13 cellular contexts compared by ENCODE assay signal in genomic region chr17:40327244-40327666, GRCh38. TPM values are rescaled to one million over a fixed set of nuclear protein-coding genes. Genes with fewer than 3 reads are reported as not detected.
DNase-seq lines count a peak whose midpoint lies in the region; ATAC-seq, FAIRE-seq and TF ChIP-seq lines count a peak whose summit lies in the region.
"Had no signal": no experiment of that assay in that cellular context is flagged by ENCODE, and none has a peak within 500 bp of the region (broad histone marks: within the 10 kb centered on the region; RNA-seq: fewer than 3 reads in every experiment).

No MANE protein-coding gene starts in this region.

- intact Hi-C loops in activated CD4-positive, alpha-beta T cell treated with anti-CD3 and anti-CD28 coated beads for 36 hours (cut with DNase I, micrococcal nuclease), result loop anchor here in 1 of 2 experiments (10.0 kb wide), 1 partner anchor 552 kb away; no protein-coding TSS in a partner anchor
- intact Hi-C loops in HepG2 (cut with micrococcal nuclease; ENCODE audit: unreplicated experiment), result no loop called here
- intact Hi-C loops in stomach (cut with DNase I; ENCODE audit: low total_unique reads), result no loop called here

- no peaks in the 10 kb centered on the region for H3K27me3 Mint-ChIP-seq in activated CD4-positive, alpha-beta T cell treated with anti-CD3 and anti-CD28 coated beads for 36 hours
- H3K27me3 Mint-ChIP-seq in activated CD8-positive, alpha-beta T cell treated with anti-CD3 and anti-CD28 coated beads, Interleukin-2, amount 10 ng/mL, durations not matched to agents 7 days and 5 days (ENCODE audit: low read depth), result no peaks in the 10 kb centered on the region

- WGBS in HepG2 (ENCODE audit: low lambda C conversion rate), result 90% methylated on average over 1 of the region's 3 CpGs
- 42 to 88% (median 70%) methylated on average over 1 to 3 of the region's 3 CpGs for WGBS in stomach, 5 donors

- H3K9me3 Mint-ChIP-seq in activated CD4-positive, alpha-beta T cell treated with anti-CD3 and anti-CD28 coated beads for 36 hours (ENCODE audit: low read depth), result no peaks in the 10 kb centered on the region
- no peaks in the 10 kb centered on the region for H3K9me3 Mint-ChIP-seq in activated CD8-positive, alpha-beta T cell treated with anti-CD3 and anti-CD28 coated beads, Interleukin-2, amount 10 ng/mL, durations not matched to agents 7 days and 5 days (ENCODE audit: insufficient read depth)

- no peak overlapping the region for H3K4me3 ChIP-seq in HepG2 (replicated peaks in 1 of 3; ENCODE audit: insufficient read depth in 1 of 3, low read depth in 2 of 3, low read length in 3 of 3)
- peak overlapping the region in 1 of 4 donors; percentile 27 for H3K4me3 ChIP-seq in stomach
- no peak overlapping the region for H3K4me3 ChIP-seq in SJCRH30

- H3K9me3 ChIP-seq in HepG2 (ENCODE audit: low read length), result no peaks in the 10 kb centered on the region
- no peaks in the 10 kb centered on the region for H3K9me3 ChIP-seq in stomach
- H3K9me3 ChIP-seq in SJCRH30 (replicated peaks), result no peaks in the 10 kb centered on the region

- FAIRE-seq in HepG2 (lab: Jason Lieb, UNC), result no peak

- peaks cover 37% of the 10 kb centered on the region for H4K20me1 ChIP-seq in HepG2 (ENCODE audit: insufficient read depth, low read length)

- peaks cover 0 to 5% of the 10 kb centered on the region in 2 experiments; a peak in 1 of 5 replicates for H3K36me3 ChIP-seq in HepG2 (replicated peaks in 1 of 2; ENCODE audit: control insufficient read depth in 1 of 2, insufficient read depth in 2 of 2, low read length in 2 of 2)
- peaks cover 0 to 8% (median 3%) of the 10 kb centered on the region in 4 donors for H3K36me3 ChIP-seq in stomach
- peaks cover 11% of the 10 kb centered on the region for H3K36me3 ChIP-seq in SJCRH30

- H3K4me1 Mint-ChIP-seq in activated CD4-positive, alpha-beta T cell treated with anti-CD3 and anti-CD28 coated beads for 36 hours, result peaks cover 92% of the 10 kb centered on the region
- peaks cover 92% of the 10 kb centered on the region for H3K4me1 Mint-ChIP-seq in activated CD8-positive, alpha-beta T cell treated with anti-CD3 and anti-CD28 coated beads, Interleukin-2, amount 10 ng/mL, durations not matched to agents 7 days and 5 days (ENCODE audit: low read depth)

- TF ChIP-seq CTCF in HepG2 (CRISPR knock-in tag; IDR thresholded peaks at IDR 0.05) (no peak), stomach (IDR thresholded peaks at IDR 0.05) (no peak), GM13977 (IDR thresholded peaks at IDR 0.05; ENCODE audit: extremely low read depth, insufficient read depth, missing control alignments) (no peak)

- no peak overlapping the region for H2AFZ ChIP-seq in HepG2 (ENCODE audit: low read length)

- peak overlapping the region; percentile 52; the same call in 1 of the 2 replicates for H3K4me2 ChIP-seq in HepG2 (ENCODE audit: low read depth, low read length)

- H3K4me3 Mint-ChIP-seq in activated CD4-positive, alpha-beta T cell treated with anti-CD3 and anti-CD28 coated beads for 36 hours, result peak overlapping the region; percentile 64
- H3K4me3 Mint-ChIP-seq in activated CD8-positive, alpha-beta T cell treated with anti-CD3 and anti-CD28 coated beads, Interleukin-2, amount 10 ng/mL, durations not matched to agents 7 days and 5 days, result peak overlapping the region; percentile 71

- no TSS peak for BruUV-seq in HepG2 (replicated peaks; lab: Mats Ljungman, UMichigan)

- TF ChIP-seq RAD21 in HepG2 (CRISPR knock-in tag; IDR thresholded peaks at IDR 0.05), result no peak

- peaks cover 24% of the 10 kb centered on the region for H3K79me2 ChIP-seq in HepG2 (ENCODE audit: insufficient read depth, low read length)

- in situ Hi-C loops in HepG2 (cut with HindIII; ENCODE audit: extremely low pct_ligation_motif_present, low pct_unique_long_range_greater_than_20kb) (no loop called here), G401 (cut with HindIII; ENCODE audit: low sequenced_read_pairs) (no loop called here), GM13977 (cut with MboI; ENCODE audit: low pct_unique_long_range_greater_than_20kb, low sequenced_read_pairs, unreplicated experiment) (no loop called here)

- CTCF ChIA-PET in activated CD4-positive, alpha-beta T cell treated with anti-CD3 and anti-CD28 coated beads for 36 hours (lab: Charles Lee), result interaction anchor here (0.7 to 3.4 kb wide), 9 partner anchors 9 to 149 kb away, joined by 3 to 16 read pairs (median 6); no protein-coding TSS in a partner anchor
- CTCF ChIA-PET in activated CD8-positive, alpha-beta T cell treated with anti-CD3 and anti-CD28 coated beads, Interleukin-2, amount 10 ng/mL, durations not matched to agents 7 days and 5 days (lab: Charles Lee), result interaction anchor here (1.0 to 3.0 kb wide), 8 partner anchors 8 to 233 kb away, joined by 3 to 18 read pairs (median 5); no protein-coding TSS in a partner anchor
- CTCF ChIA-PET in HepG2 (lab: Yijun Ruan, JAX; ENCODE audit: low intra/inter-chr PET ratio, low total read pairs), result no interaction called here

- TF ChIP-seq EP300 in HepG2 (IDR thresholded peaks at IDR 0.05; ENCODE audit: low read depth in 2 of 2, low read length in 2 of 2), result no peak
- no peak for TF ChIP-seq EP300 in HepG2 (CRISPR knock-in tag; IDR thresholded peaks at IDR 0.05; ENCODE audit: borderline replicate concordance)
- TF ChIP-seq EP300 in stomach (IDR thresholded peaks at IDR 0.05), result no peak

- POLR2A ChIA-PET in activated CD4-positive, alpha-beta T cell treated with anti-CD3 and anti-CD28 coated beads for 36 hours (lab: Charles Lee), result interaction anchor here (1.0 kb wide), 2 partner anchors 20 to 153 kb away, joined by 3 read pairs; no protein-coding TSS in a partner anchor
- POLR2A ChIA-PET in activated CD8-positive, alpha-beta T cell treated with anti-CD3 and anti-CD28 coated beads, Interleukin-2, amount 10 ng/mL, durations not matched to agents 7 days and 5 days (lab: Charles Lee), result interaction anchor here (0.7 to 2.5 kb wide), 7 partner anchors 8 to 108 kb away, joined by 3 to 7 read pairs (median 5); partner anchors contain the start of genes CDC6 and WIPF2
- POLR2A ChIA-PET in HepG2 (lab: Yijun Ruan, JAX), result interaction anchor here (1.1 to 5.3 kb wide), 6 partner anchors 8 to 28 kb away, joined by 3 to 48 read pairs (median 4); no protein-coding TSS in a partner anchor

- no peak overlapping the region for H3K9ac ChIP-seq in HepG2 (ENCODE audit: insufficient read depth, low read depth, low read length)

- peaks cover 23% of the 10 kb centered on the region for H3K36me3 Mint-ChIP-seq in activated CD4-positive, alpha-beta T cell treated with anti-CD3 and anti-CD28 coated beads for 36 hours (ENCODE audit: low read depth)
- peaks cover 50% of the 10 kb centered on the region for H3K36me3 Mint-ChIP-seq in activated CD8-positive, alpha-beta T cell treated with anti-CD3 and anti-CD28 coated beads, Interleukin-2, amount 10 ng/mL, durations not matched to agents 7 days and 5 days (ENCODE audit: low read depth)

- no peak for DNase-seq in activated CD4-positive, alpha-beta T cell treated with anti-CD3 and anti-CD28 coated beads for 36 hours
- no peak for DNase-seq in activated CD4-positive, alpha-beta T cell treated with anti-CD3 and anti-CD28 coated beads, Interleukin-2, amount 50 U/mL, for 48 hours
- DNase-seq in activated CD8-positive, alpha-beta T cell treated with anti-CD3 and anti-CD28 coated beads, Interleukin-2, amount 10 ng/mL, durations not matched to agents 7 days and 5 days, result peak; percentile 42
- DNase-seq in HepG2 (ENCODE audit: low spot score) (no peak), stomach (no peak), SJCRH30 (no peak), G401 (ENCODE audit: low spot score) (no peak), GM13977 (ENCODE audit: low spot score) (no peak)
- DNase-seq: NCI-H2107 had no signal

- peaks cover 81% of the 10 kb centered on the region for H3K4me1 ChIP-seq in HepG2 (ENCODE audit: insufficient read depth, low read length)
- H3K4me1 ChIP-seq in stomach, result peaks cover 88 to 100% (median 98%) of the 10 kb centered on the region in 4 donors
- H3K4me1 ChIP-seq in SJCRH30, result peaks cover 49% of the 10 kb centered on the region

- ATAC-seq in activated CD4-positive, alpha-beta T cell treated with anti-CD3 and anti-CD28 coated beads for 36 hours, result no peak
- no peak for ATAC-seq in activated CD8-positive, alpha-beta T cell treated with anti-CD3 and anti-CD28 coated beads, Interleukin-2, amount 10 ng/mL, durations not matched to agents 7 days and 5 days
- no peak; the same call in 2 of the 3 replicates for ATAC-seq in HepG2

- no peaks in the 10 kb centered on the region for H3K27me3 ChIP-seq in HepG2 (ENCODE audit: control insufficient read depth in 1 of 2, insufficient read depth in 2 of 2, low read length in 2 of 2)
- no peaks in the 10 kb centered on the region for H3K27me3 ChIP-seq in stomach
- H3K27me3 ChIP-seq in SJCRH30, result no peaks in the 10 kb centered on the region

- H3K27ac ChIP-seq in HepG2 (ENCODE audit: extremely low read length, insufficient read depth, low read length), result no peak overlapping the region
- H3K27ac ChIP-seq in stomach, result peak overlapping the region; percentile 15 to 98 (median 93)
- H3K27ac ChIP-seq in SJCRH30, result no peak overlapping the region
- H3K27ac ChIP-seq: 22Rv1 had no signal

- H3K27ac Mint-ChIP-seq in activated CD4-positive, alpha-beta T cell treated with anti-CD3 and anti-CD28 coated beads for 36 hours, result peak overlapping the region; percentile 84
- peak overlapping the region; percentile 98 for H3K27ac Mint-ChIP-seq in activated CD8-positive, alpha-beta T cell treated with anti-CD3 and anti-CD28 coated beads, Interleukin-2, amount 10 ng/mL, durations not matched to agents 7 days and 5 days

- TF ChIP-seq POLR2A in HepG2 (IDR thresholded peaks at IDR 0.05; ENCODE audit: insufficient read depth in 1 of 2, low read depth in 2 of 2, low read length in 2 of 2), result no peak
- no peak for TF ChIP-seq POLR2A in stomach (IDR thresholded peaks at IDR 0.05)

RNA-seq across cellular contexts. Expression of gene RARA, which starts 18.3 kb away (rescaled TPM):
- total RNA-seq in activated CD4-positive, alpha-beta T cell treated with anti-CD3 and anti-CD28 coated beads for 36 hours, result 10 to 100 TPM; 29.8 to 40.2 TPM
- total RNA-seq in activated CD8-positive, alpha-beta T cell treated with anti-CD3 and anti-CD28 coated beads, Interleukin-2, amount 10 ng/mL, durations not matched to agents 7 days and 5 days, result 10 to 100 TPM; 61.1 to 63.2 TPM
- total RNA-seq in HepG2 (2016; rRNA removed; fragmentation: Illumina TruSeq; extraction: Trizol), result 8.6 and 8.9 TPM in 2 replicates
- total RNA-seq in HepG2 (2016; cell fraction: cytosol; rRNA removed; fragmentation: Illumina TruSeq; extraction: Trizol; ENCODE audit: low read depth), result 3.2 and 3.7 TPM in 2 replicates
- 6.7 and 9.5 TPM in 2 replicates for total RNA-seq in HepG2 (2016; cell fraction: insoluble cytoplasmic fraction; rRNA removed; fragmentation: Illumina TruSeq; extraction: Trizol)
- total RNA-seq in HepG2 (2016; cell fraction: membrane; rRNA removed; fragmentation: Illumina TruSeq; extraction: Trizol), result 8.2 and 11.1 TPM in 2 replicates
- 6.0 and 7.0 TPM in 2 replicates for total RNA-seq in HepG2 (2016; cell fraction: nucleus; rRNA removed; fragmentation: Illumina TruSeq; extraction: Trizol)
- polyA plus RNA-seq in HepG2 (2011; rRNA removed), result 6.0 and 6.4 TPM in 2 replicates
- 2.2 and 3.8 TPM in 2 replicates for polyA plus RNA-seq in HepG2 (2011; cell fraction: cytosol; rRNA removed)
- 13.2 and 13.3 TPM in 2 replicates for polyA plus RNA-seq in HepG2 (2011; cell fraction: nucleus; rRNA removed)
- 15.4 and 16.1 TPM in 2 replicates for polyA plus RNA-seq in HepG2 (2012)
- polyA plus RNA-seq in HepG2 (2016; cell fraction: cytosol; fragmentation: Illumina TruSeq; extraction: Trizol; ENCODE audit: low read depth), result 3.8 and 5.4 TPM in 2 replicates
- polyA plus RNA-seq in HepG2 (2016; cell fraction: insoluble cytoplasmic fraction; fragmentation: Illumina TruSeq; extraction: Trizol; ENCODE audit: low read depth), result 12.7 and 17.8 TPM in 2 replicates
- 9.6 and 13.8 TPM in 2 replicates for polyA plus RNA-seq in HepG2 (2016; cell fraction: membrane; fragmentation: Illumina TruSeq; extraction: Trizol; ENCODE audit: low read depth)
- 19.0 and 19.4 TPM in 2 replicates for polyA plus RNA-seq in HepG2 (2016; cell fraction: nucleus; fragmentation: Illumina TruSeq; extraction: Trizol; ENCODE audit: insufficient read depth, low read depth)
- 6.4 and 11.7 TPM in 2 replicates for polyA minus RNA-seq in HepG2 (2011; rRNA and poly(A)+ RNA removed; ENCODE audit: low replicate concordance)
- 6.7 and 8.2 TPM in 2 replicates for polyA minus RNA-seq in HepG2 (2011; cell fraction: cytosol; rRNA and poly(A)+ RNA removed)
- polyA minus RNA-seq in HepG2 (2011; cell fraction: nucleus; rRNA and poly(A)+ RNA removed), result 5.2 and 6.7 TPM in 2 replicates
- 10 to 100 TPM; 14.3 to 40.8 (median 24.6) TPM for total RNA-seq in stomach
- 10 to 100 TPM; 11.2 to 20.0 (median 17.1) TPM for polyA plus RNA-seq in stomach
- 42.3 and 43.2 TPM in 2 replicates for total RNA-seq in SJCRH30 (2014; rRNA removed; shearing (Covaris generic))
- total RNA-seq in G401 (2014; rRNA removed; shearing (Covaris generic)), result 9.5 and 11.8 TPM in 2 replicates

RNA-seq across cellular contexts. Expression of gene GJD3, which starts 37.3 kb away (rescaled TPM):
- not detected for total RNA-seq in activated CD4-positive, alpha-beta T cell treated with anti-CD3 and anti-CD28 coated beads for 36 hours
- total RNA-seq in activated CD8-positive, alpha-beta T cell treated with anti-CD3 and anti-CD28 coated beads, Interleukin-2, amount 10 ng/mL, durations not matched to agents 7 days and 5 days, result under 1 TPM in 1 of 2 experiments, not detected in 1; 0.29 TPM
- total RNA-seq in HepG2 (2016; rRNA removed; fragmentation: Illumina TruSeq; extraction: Trizol) (not detected in 2 replicates), stomach (1 to 10 TPM in 1 of 5 donors, under 1 TPM in 1, not detected in 3; 0.55 to 1.2 TPM)
- total RNA-seq in HepG2 (2016; cell fraction: cytosol; rRNA removed; fragmentation: Illumina TruSeq; extraction: Trizol; ENCODE audit: low read depth), result not detected in 2 replicates
- not detected in 2 replicates for total RNA-seq in HepG2 (2016; cell fraction: insoluble cytoplasmic fraction; rRNA removed; fragmentation: Illumina TruSeq; extraction: Trizol)
- total RNA-seq in HepG2 (2016; cell fraction: membrane; rRNA removed; fragmentation: Illumina TruSeq; extraction: Trizol), result not detected in 2 replicates
- total RNA-seq in HepG2 (2016; cell fraction: nucleus; rRNA removed; fragmentation: Illumina TruSeq; extraction: Trizol), result not detected in 2 replicates
- polyA plus RNA-seq in HepG2 (2011; rRNA removed) (not detected in 2 replicates), stomach (not detected)
- polyA plus RNA-seq in HepG2 (2011; cell fraction: cytosol; rRNA removed), result not detected in 2 replicates
- not detected in 2 replicates for polyA plus RNA-seq in HepG2 (2011; cell fraction: nucleus; rRNA removed)
- not detected in 2 replicates for polyA plus RNA-seq in HepG2 (2012)
- not detected in 2 replicates for polyA plus RNA-seq in HepG2 (2016; cell fraction: cytosol; fragmentation: Illumina TruSeq; extraction: Trizol; ENCODE audit: low read depth)
- polyA plus RNA-seq in HepG2 (2016; cell fraction: insoluble cytoplasmic fraction; fragmentation: Illumina TruSeq; extraction: Trizol; ENCODE audit: low read depth), result not detected in 2 replicates
- not detected in 2 replicates for polyA plus RNA-seq in HepG2 (2016; cell fraction: membrane; fragmentation: Illumina TruSeq; extraction: Trizol; ENCODE audit: low read depth)
- not detected in 2 replicates for polyA plus RNA-seq in HepG2 (2016; cell fraction: nucleus; fragmentation: Illumina TruSeq; extraction: Trizol; ENCODE audit: insufficient read depth, low read depth)
- not detected in 2 replicates for polyA minus RNA-seq in HepG2 (2011; rRNA and poly(A)+ RNA removed; ENCODE audit: low replicate concordance)
- not detected in 2 replicates for polyA minus RNA-seq in HepG2 (2011; cell fraction: cytosol; rRNA and poly(A)+ RNA removed)
- not detected in 2 replicates for polyA minus RNA-seq in HepG2 (2011; cell fraction: nucleus; rRNA and poly(A)+ RNA removed)
- not detected in 2 replicates for total RNA-seq in SJCRH30 (2014; rRNA removed; shearing (Covaris generic))
- not detected in 2 replicates for total RNA-seq in G401 (2014; rRNA removed; shearing (Covaris generic))
- total RNA-seq: Daoy, RPMI7951 had no signal
- polyA plus RNA-seq: neural cell had no signal

RNA-seq across cellular contexts. Expression of gene CDC6, which starts 39.6 kb away (rescaled TPM):
- 100 to 1,000 TPM; 105 to 171 TPM for total RNA-seq in activated CD4-positive, alpha-beta T cell treated with anti-CD3 and anti-CD28 coated beads for 36 hours
- 100 to 1,000 TPM; 103 to 110 TPM for total RNA-seq in activated CD8-positive, alpha-beta T cell treated with anti-CD3 and anti-CD28 coated beads, Interleukin-2, amount 10 ng/mL, durations not matched to agents 7 days and 5 days
- total RNA-seq in HepG2 (2016; rRNA removed; fragmentation: Illumina TruSeq; extraction: Trizol) (114 and 154 TPM in 2 replicates), stomach (1 to 10 TPM in 4 of 5 donors, not detected in 1; 1.4 to 9.8 (median 4.5) TPM)
- total RNA-seq in HepG2 (2016; cell fraction: cytosol; rRNA removed; fragmentation: Illumina TruSeq; extraction: Trizol; ENCODE audit: low read depth), result 24.3 and 27.3 TPM in 2 replicates
- total RNA-seq in HepG2 (2016; cell fraction: insoluble cytoplasmic fraction; rRNA removed; fragmentation: Illumina TruSeq; extraction: Trizol), result 117 and 162 TPM in 2 replicates
- 42.3 and 51.8 TPM in 2 replicates for total RNA-seq in HepG2 (2016; cell fraction: membrane; rRNA removed; fragmentation: Illumina TruSeq; extraction: Trizol)
- total RNA-seq in HepG2 (2016; cell fraction: nucleus; rRNA removed; fragmentation: Illumina TruSeq; extraction: Trizol), result 89.2 and 89.6 TPM in 2 replicates
- polyA plus RNA-seq in HepG2 (2011; rRNA removed) (10.7 and 17.4 TPM in 2 replicates), stomach (1 to 10 TPM; 1.1 to 4.0 (median 3.1) TPM)
- 6.9 and 8.8 TPM in 2 replicates for polyA plus RNA-seq in HepG2 (2011; cell fraction: cytosol; rRNA removed)
- polyA plus RNA-seq in HepG2 (2011; cell fraction: nucleus; rRNA removed), result 9.6 and 11.4 TPM in 2 replicates
- polyA plus RNA-seq in HepG2 (2012), result 8.4 and 23.9 TPM in 2 replicates
- polyA plus RNA-seq in HepG2 (2016; cell fraction: cytosol; fragmentation: Illumina TruSeq; extraction: Trizol; ENCODE audit: low read depth), result 12.0 and 14.2 TPM in 2 replicates
- polyA plus RNA-seq in HepG2 (2016; cell fraction: insoluble cytoplasmic fraction; fragmentation: Illumina TruSeq; extraction: Trizol; ENCODE audit: low read depth), result 133 and 135 TPM in 2 replicates
- 15.3 and 18.9 TPM in 2 replicates for polyA plus RNA-seq in HepG2 (2016; cell fraction: membrane; fragmentation: Illumina TruSeq; extraction: Trizol; ENCODE audit: low read depth)
- polyA plus RNA-seq in HepG2 (2016; cell fraction: nucleus; fragmentation: Illumina TruSeq; extraction: Trizol; ENCODE audit: insufficient read depth, low read depth), result 98.6 and 99.5 TPM in 2 replicates
- polyA minus RNA-seq in HepG2 (2011; rRNA and poly(A)+ RNA removed; ENCODE audit: low replicate concordance), result 8.7 and 50.8 TPM in 2 replicates
- polyA minus RNA-seq in HepG2 (2011; cell fraction: cytosol; rRNA and poly(A)+ RNA removed), result 9.4 and 10.7 TPM in 2 replicates
- polyA minus RNA-seq in HepG2 (2011; cell fraction: nucleus; rRNA and poly(A)+ RNA removed), result 31.5 and 47.0 TPM in 2 replicates
- total RNA-seq in SJCRH30 (2014; rRNA removed; shearing (Covaris generic)), result 89.3 and 97.0 TPM in 2 replicates
- 34.1 and 53.5 TPM in 2 replicates for total RNA-seq in G401 (2014; rRNA removed; shearing (Covaris generic))

Comparison
In these comparisons a context has a peak if more than half of its experiments do, and no peak if none do; other contexts are left out.
1. H3K27ac ChIP-seq: peak in stomach (5 of 5); none in HepG2 (single experiment) and SJCRH30 (single experiment).